13 cellular contexts compared by ENCODE assay signal in genomic region chrX:39764441-39764914, GRCh38.
DNase-seq lines count a peak whose midpoint lies in the region; ATAC-seq and TF ChIP-seq lines count a peak whose summit lies in the region.
"Had no signal": no experiment of that assay in that cellular context is flagged by ENCODE, and none has a peak within 500 bp of the region (broad histone marks: within the 10 kb centered on the region; RNA-seq: fewer than 3 reads in every experiment).

No MANE protein-coding gene starts in this region.

- in situ Hi-C loops in HAP-1 (cut with MboI; ENCODE audit: low sequenced_read_pairs), result no loop called here

- no peak overlapping the region for H3K4me3 ChIP-seq in psoas muscle
- H3K4me3 ChIP-seq in HAP-1, result no peak overlapping the region
- H3K4me3 ChIP-seq: body of pancreas, gastrocnemius medialis had no signal

- H3K27me3 Mint-ChIP-seq in mesothelial cell of epicardium (ENCODE audit: low read depth), result no peaks in the 10 kb centered on the region

- no peak for ATAC-seq in psoas muscle
- ATAC-seq in HG02852 (IDR thresholded peaks at IDR 0.05; ENCODE audit: unreplicated experiment), result no peak
- ATAC-seq: body of pancreas, gastrocnemius medialis, sciatic nerve had no signal

- H3K36me3 Mint-ChIP-seq in mesothelial cell of epicardium, result no peaks in the 10 kb centered on the region

- H3K36me3 ChIP-seq in psoas muscle (ENCODE audit: insufficient read depth in 1 of 2, low read depth in 1 of 2), result no peaks in the 10 kb centered on the region
- H3K36me3 ChIP-seq in HAP-1 (replicated peaks), result no peaks in the 10 kb centered on the region
- H3K36me3 ChIP-seq: gastrocnemius medialis had no signal

- peaks cover 10% of the 10 kb centered on the region for H3K9me3 Mint-ChIP-seq in mesothelial cell of epicardium
- H3K9me3 Mint-ChIP-seq: activated T-helper 1 cell treated with anti-CD3 and anti-CD28 coated beads, Interleukin-12 subunit alpha, Interleukin-12 subunit beta, Interleukin-2, Interleukin-4 antibody, amounts not matched to agents 30 ng/mL and 10 ng/mL and 1 ng/mL, durations not matched to agents 14 hours and 24 hours and 36 hours had no signal

- 67 to 91% (median 74%) methylated on average over 10 of the region's 10 CpGs for WGBS in psoas muscle, 3 donors

- H3K27ac Mint-ChIP-seq in mesothelial cell of epicardium, result peak overlapping the region; percentile 22
- H3K27ac Mint-ChIP-seq: activated T-helper 1 cell treated with anti-CD3 and anti-CD28 coated beads, Interleukin-12 subunit alpha, Interleukin-12 subunit beta, Interleukin-2, Interleukin-4 antibody, amounts not matched to agents 30 ng/mL and 10 ng/mL and 1 ng/mL, durations not matched to agents 14 hours and 24 hours and 36 hours had no signal

- no peak overlapping the region for H3K4me3 Mint-ChIP-seq in mesothelial cell of epicardium
- H3K4me3 Mint-ChIP-seq: activated T-helper 1 cell treated with anti-CD3 and anti-CD28 coated beads, Interleukin-12 subunit alpha, Interleukin-12 subunit beta, Interleukin-2, Interleukin-4 antibody, amounts not matched to agents 30 ng/mL and 10 ng/mL and 1 ng/mL, durations not matched to agents 14 hours and 24 hours and 36 hours had no signal

- H3K27me3 ChIP-seq in psoas muscle (ENCODE audit: insufficient read depth in 3 of 3, low read length in 2 of 3) (peaks cover 0 to 15% (median 0%) of the 10 kb centered on the region in 3 donors), HAP-1 (ENCODE audit: low read depth) (no peaks in the 10 kb centered on the region)
- H3K27me3 ChIP-seq: body of pancreas, gastrocnemius medialis had no signal

- intact Hi-C loops in psoas muscle (cut with DNase I), result no loop called here

- H3K4me1 Mint-ChIP-seq in mesothelial cell of epicardium, result peaks cover 36% of the 10 kb centered on the region

- H3K9me3 ChIP-seq in psoas muscle (no peaks in the 10 kb centered on the region), HAP-1 (no peaks in the 10 kb centered on the region)
- H3K9me3 ChIP-seq: body of pancreas, gastrocnemius medialis had no signal

- no peak overlapping the region for H3K27ac ChIP-seq in psoas muscle
- H3K27ac ChIP-seq: body of pancreas, C4-2B, gastrocnemius medialis had no signal

- TF ChIP-seq CTCF in mesothelial cell of epicardium (IDR thresholded peaks at IDR 0.05; ENCODE audit: unreplicated experiment), result no peak
- TF ChIP-seq CTCF in psoas muscle (IDR thresholded peaks at IDR 0.05), result no peak

- peaks cover 3% of the 10 kb centered on the region for H3K4me1 ChIP-seq in psoas muscle
- no peaks in the 10 kb centered on the region for H3K4me1 ChIP-seq in HAP-1

- DNase-seq in EL (peak; percentile 10), NCI-H1417 treated with DMSO at 0.1 percent for 48 hours (lab: John Stamatoyannopoulos, UW) (peak; percentile 61), SHP77 (lab: John Stamatoyannopoulos, UW) (peak; percentile 76 to 80), mesothelial cell of epicardium (ENCODE audit: low spot score in 2 of 2, unreplicated experiment in 2 of 2) (no peak), psoas muscle (no peak), HAP-1 (ENCODE audit: low spot score in 2 of 2) (no peak)
- DNase-seq: body of pancreas, gastrocnemius medialis, kidney had no signal

Comparison
In these comparisons a context has a peak if more than half of its experiments do, and no peak if none do; other contexts are left out.
1. DNase-seq: peak in EL (single experiment), NCI-H1417 treated with DMSO at 0.1 percent for 48 hours (single experiment) and SHP77 (2 of 2); none in mesothelial cell of epicardium (0 of 2), psoas muscle (0 of 2) and HAP-1 (0 of 2).